10 cellular contexts compared by ENCODE assay signal in the genomic region with DNA sequence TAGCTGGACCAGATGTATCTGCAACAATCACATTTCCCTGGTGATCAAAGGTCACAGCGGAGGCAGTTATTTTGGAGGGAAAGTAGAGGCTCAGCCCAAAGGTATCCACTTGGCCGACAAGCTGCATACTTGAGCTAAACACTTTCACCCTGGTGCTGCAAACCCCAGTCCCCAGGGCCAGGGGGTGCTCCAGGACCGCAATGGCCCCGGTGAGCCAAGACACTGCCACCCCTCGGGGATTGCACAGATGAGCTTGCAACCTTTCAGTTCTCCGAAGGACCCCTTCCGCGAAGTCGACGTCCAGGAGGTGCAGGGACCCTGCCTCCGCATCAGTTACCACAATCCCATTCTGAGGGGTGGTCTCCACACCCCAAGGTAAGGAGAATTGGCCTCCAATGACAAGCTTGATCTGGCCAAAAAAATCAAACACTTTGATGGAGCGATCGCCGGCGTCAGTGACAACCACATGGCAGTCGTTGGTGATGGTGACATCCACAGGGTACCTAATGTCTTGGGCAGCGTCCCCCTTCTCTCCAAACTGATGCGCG. TPM values are rescaled to one million over a fixed set of nuclear protein-coding genes. Genes with fewer than 3 reads are reported as not detected.
DNase-seq lines count a peak whose midpoint lies in the region; ATAC-seq and TF ChIP-seq lines count a peak whose summit lies in the region.
"Had no signal": no experiment of that assay in that cellular context is flagged by ENCODE, and none has a peak within 500 bp of the region (broad histone marks: within the 10 kb centered on the region; RNA-seq: fewer than 3 reads in every experiment).

No MANE protein-coding gene starts in this region.

- no peaks in the 10 kb centered on the region for H3K36me3 ChIP-seq in Peyer's patch
- H3K36me3 ChIP-seq: BLaER1 treated with 17β-estradiol and CSF1 and Interleukin-3, amounts not matched to agents 10 nM and 100 nM had no signal

- peak overlapping the region; percentile 42 for H3K4me3 Mint-ChIP-seq in activated CD8-positive, alpha-beta memory T cell treated with anti-CD3 and anti-CD28 coated beads, Interleukin-2, amount 10 ng/mL, durations not matched to agents 7 days and 5 days
- peak overlapping the region; percentile 59 for H3K4me3 Mint-ChIP-seq in glutamatergic neuron (ENCODE audit: unreplicated experiment)
- peak overlapping the region; percentile 85 to 86 for H3K4me3 Mint-ChIP-seq in stimulated activated naive B cell treated with anti-CD40 and anti-IgM and Interleukin-4, amounts not matched to agents 10 μg/mL and 1 μg/mL and 100 μg/mL, for 72 hours

- peak overlapping the region in 3 of 4 donors; percentile 51 to 68 (median 58) for H3K4me3 ChIP-seq in Peyer's patch
- H3K4me3 ChIP-seq: BLaER1 treated with 17β-estradiol and CSF1 and Interleukin-3, amounts not matched to agents 10 nM and 100 nM had no signal

- H3K27ac Mint-ChIP-seq in activated CD8-positive, alpha-beta memory T cell treated with anti-CD3 and anti-CD28 coated beads, Interleukin-2, amount 10 ng/mL, durations not matched to agents 7 days and 5 days = no peak overlapping the region
- no peak overlapping the region for H3K27ac Mint-ChIP-seq in glutamatergic neuron (ENCODE audit: unreplicated experiment)
- H3K27ac Mint-ChIP-seq in stimulated activated naive B cell treated with anti-CD40 and anti-IgM and Interleukin-4, amounts not matched to agents 10 μg/mL and 1 μg/mL and 100 μg/mL, for 72 hours = no peak overlapping the region

- H3K4me1 Mint-ChIP-seq in activated CD8-positive, alpha-beta memory T cell treated with anti-CD3 and anti-CD28 coated beads, Interleukin-2, amount 10 ng/mL, durations not matched to agents 7 days and 5 days = peaks cover 11% of the 10 kb centered on the region
- H3K4me1 Mint-ChIP-seq in glutamatergic neuron (ENCODE audit: low read depth, unreplicated experiment) = peaks cover 9% of the 10 kb centered on the region
- peaks cover 10 to 20% of the 10 kb centered on the region in 2 donors for H3K4me1 Mint-ChIP-seq in stimulated activated naive B cell treated with anti-CD40 and anti-IgM and Interleukin-4, amounts not matched to agents 10 μg/mL and 1 μg/mL and 100 μg/mL, for 72 hours

- H3K27ac ChIP-seq in Peyer's patch = no peak overlapping the region
- H3K27ac ChIP-seq: BLaER1 treated with 17β-estradiol and CSF1 and Interleukin-3, amounts not matched to agents 10 nM and 100 nM had no signal

- H3K9me3 ChIP-seq in Peyer's patch = no peaks in the 10 kb centered on the region

- CTCF ChIA-PET in activated CD8-positive, alpha-beta memory T cell treated with anti-CD3 and anti-CD28 coated beads, Interleukin-2, amount 10 ng/mL, durations not matched to agents 7 days and 5 days (lab: Charles Lee) = interaction anchor here (1.0 to 1.5 kb wide), 3 partner anchors 8 to 382 kb away, joined by 3 to 4 read pairs (median 4); no protein-coding TSS in a partner anchor

- H3K4me1 ChIP-seq in Peyer's patch = peaks cover 2 to 6% (median 3%) of the 10 kb centered on the region in 4 donors

- H3K27me3 Mint-ChIP-seq in activated CD8-positive, alpha-beta memory T cell treated with anti-CD3 and anti-CD28 coated beads, Interleukin-2, amount 10 ng/mL, durations not matched to agents 7 days and 5 days = peaks cover 72% of the 10 kb centered on the region
- H3K27me3 Mint-ChIP-seq in glutamatergic neuron (ENCODE audit: unreplicated experiment) = peaks cover 5% of the 10 kb centered on the region
- H3K27me3 Mint-ChIP-seq in stimulated activated naive B cell treated with anti-CD40 and anti-IgM and Interleukin-4, amounts not matched to agents 10 μg/mL and 1 μg/mL and 100 μg/mL, for 72 hours = peaks cover 0 to 9% of the 10 kb centered on the region in 2 donors

- DNase-seq in activated CD8-positive, alpha-beta memory T cell treated with anti-CD3 and anti-CD28 coated beads, Interleukin-2, amount 10 ng/mL, durations not matched to agents 7 days and 5 days = no peak
- no peak for DNase-seq in activated CD8-positive, alpha-beta memory T cell treated with anti-CD3 and anti-CD28 coated beads, Interleukin-2, amount 50 U/mL, for 4 hours
- peak in 1 of 3 donors; percentile 49 for DNase-seq in Peyer's patch
- DNase-seq in glutamatergic neuron = no peak
- DNase-seq in stimulated activated naive B cell treated with anti-CD40 and anti-IgM and Interleukin-4, amounts not matched to agents 10 μg/mL and 1 μg/mL and 100 μg/mL, for 72 hours = peak; percentile 7
- no peak for DNase-seq in 8988T
- DNase-seq in medulla oblongata (ENCODE audit: extremely low spot score) = no peak
- no peak for DNase-seq in central memory CD4-positive, alpha-beta T cell
- DNase-seq: NCI-H1436 treated with DMSO at 0.1 percent for 48 hours had no signal

- TF ChIP-seq CTCF in Peyer's patch (IDR thresholded peaks at IDR 0.05) (no peak), glutamatergic neuron (IDR thresholded peaks at IDR 0.05; ENCODE audit: partially characterized antibody, unreplicated experiment) (no peak)

- TF ChIP-seq POLR2A in Peyer's patch (IDR thresholded peaks at IDR 0.05) = no peak

- no peaks in the 10 kb centered on the region for H3K27me3 ChIP-seq in Peyer's patch
- H3K27me3 ChIP-seq: BLaER1 treated with 17β-estradiol and CSF1 and Interleukin-3, amounts not matched to agents 10 nM and 100 nM had no signal

- no peak for ATAC-seq in activated CD8-positive, alpha-beta memory T cell treated with anti-CD3 and anti-CD28 coated beads, Interleukin-2, amount 10 ng/mL, durations not matched to agents 7 days and 5 days
- no peak for ATAC-seq in stimulated activated naive B cell treated with anti-CD40 and anti-IgM and Interleukin-4, amounts not matched to agents 10 μg/mL and 1 μg/mL and 100 μg/mL, for 72 hours (replicated peaks)

- no peaks in the 10 kb centered on the region for H3K36me3 Mint-ChIP-seq in activated CD8-positive, alpha-beta memory T cell treated with anti-CD3 and anti-CD28 coated beads, Interleukin-2, amount 10 ng/mL, durations not matched to agents 7 days and 5 days
- no peaks in the 10 kb centered on the region for H3K36me3 Mint-ChIP-seq in glutamatergic neuron (ENCODE audit: unreplicated experiment)
- peaks cover 4% of the 10 kb centered on the region in 2 donors for H3K36me3 Mint-ChIP-seq in stimulated activated naive B cell treated with anti-CD40 and anti-IgM and Interleukin-4, amounts not matched to agents 10 μg/mL and 1 μg/mL and 100 μg/mL, for 72 hours

- no peaks in the 10 kb centered on the region for H3K9me3 Mint-ChIP-seq in activated CD8-positive, alpha-beta memory T cell treated with anti-CD3 and anti-CD28 coated beads, Interleukin-2, amount 10 ng/mL, durations not matched to agents 7 days and 5 days (ENCODE audit: low read depth)
- H3K9me3 Mint-ChIP-seq in glutamatergic neuron (ENCODE audit: unreplicated experiment) = peaks cover 8% of the 10 kb centered on the region
- peaks cover 0 to 2% of the 10 kb centered on the region in 2 donors for H3K9me3 Mint-ChIP-seq in stimulated activated naive B cell treated with anti-CD40 and anti-IgM and Interleukin-4, amounts not matched to agents 10 μg/mL and 1 μg/mL and 100 μg/mL, for 72 hours

RNA-seq across cellular contexts. Expression of gene NHLRC1, which starts 0.8 kb away (rescaled TPM):
- total RNA-seq in activated CD8-positive, alpha-beta memory T cell treated with anti-CD3 and anti-CD28 coated beads, Interleukin-2, amount 10 ng/mL, durations not matched to agents 7 days and 5 days = under 1 TPM in 1 of 2 experiments, not detected in 1; 0.30 TPM
- total RNA-seq in Peyer's patch (1 to 10 TPM; 1.7 to 4.9 (median 3.3) TPM), glutamatergic neuron (ENCODE audit: unreplicated experiment) (0.17 TPM)

RNA-seq across cellular contexts. Expression of gene TPMT, which starts 33.2 kb away (rescaled TPM):
- total RNA-seq in activated CD8-positive, alpha-beta memory T cell treated with anti-CD3 and anti-CD28 coated beads, Interleukin-2, amount 10 ng/mL, durations not matched to agents 7 days and 5 days = 1 to 10 TPM; 5.6 to 9.5 TPM
- total RNA-seq in Peyer's patch (10 to 100 TPM; 16.3 to 50.8 (median 26.4) TPM), glutamatergic neuron (ENCODE audit: unreplicated experiment) (3.4 TPM)

RNA-seq across cellular contexts. Expression of gene KDM1B, which starts 33.6 kb away (rescaled TPM):
- total RNA-seq in activated CD8-positive, alpha-beta memory T cell treated with anti-CD3 and anti-CD28 coated beads, Interleukin-2, amount 10 ng/mL, durations not matched to agents 7 days and 5 days = 10 to 100 TPM in 1 of 2 experiments, 1 to 10 TPM in 1; 8.6 to 10.4 TPM
- total RNA-seq in Peyer's patch (10 to 100 TPM; 15.1 to 22.1 (median 19.1) TPM), glutamatergic neuron (ENCODE audit: unreplicated experiment) (21.1 TPM)
